Comparison of ENCODE assay signal across 18 cellular contexts in genomic region chr5:4990017-4990416, GRCh38.
A peak's percentile ranks its signal among the peaks of the same experiment; 100 is the strongest.
DNase-seq lines count a peak whose midpoint lies in the region; ATAC-seq, FAIRE-seq and TF ChIP-seq lines count a peak whose summit lies in the region.
"Had no signal": no experiment of that assay in that cellular context is flagged by ENCODE, and none has a peak within 500 bp of the region (broad histone marks: within the 10 kb centered on the region; RNA-seq: fewer than 3 reads in every experiment).

No MANE protein-coding gene starts in this region.

- POLR2A ChIA-PET in Caco-2 (lab: Charles Lee), result no interaction called here

- TF ChIP-seq CTCF in Caco-2 (IDR thresholded peaks at IDR 0.05; ENCODE audit: insufficient read depth in 1 of 2, low read depth in 1 of 2, low read length in 1 of 2, severe bottlenecking in 1 of 2, unreplicated experiment in 1 of 2), result no peak
- TF ChIP-seq CTCF in kidney (IDR thresholded peaks at IDR 0.05; ENCODE audit: borderline replicate concordance, extremely low read depth, insufficient read depth), result no peak

- H3K36me3 ChIP-seq in Caco-2 (ENCODE audit: control insufficient read depth, insufficient read depth, low read length) (no peaks in the 10 kb centered on the region), kidney (ENCODE audit: control insufficient read depth in 1 of 2, insufficient read depth in 2 of 2, low read length in 2 of 2) (no peaks in the 10 kb centered on the region)
- H3K36me3 ChIP-seq: BLaER1 treated with 17β-estradiol and CSF1 and Interleukin-3, amounts not matched to agents 10 nM and 100 nM had no signal

- H3K9me3 ChIP-seq in Caco-2, result no peaks in the 10 kb centered on the region; the same call in 1 of the 2 replicates
- no peaks in the 10 kb centered on the region for H3K9me3 ChIP-seq in kidney (ENCODE audit: control insufficient read depth in 1 of 2, low read length in 2 of 2)
- H3K9me3 ChIP-seq: BLaER1 treated with 17β-estradiol and CSF1 and Interleukin-3, amounts not matched to agents 10 nM and 100 nM had no signal

- FAIRE-seq in HTR-8/SVneo (lab: Jason Lieb, UNC) (peak; percentile 33), kidney (lab: Jason Lieb, UNC) (no peak)
- FAIRE-seq: GM12878, H54 had no signal

- CTCF ChIA-PET in Caco-2 (lab: Charles Lee), result interaction anchor here (1.2 kb wide), 1 partner anchor 432 kb away, joined by 3 read pairs; the partner anchor contains the start of gene ICE1

- peaks cover 15% of the 10 kb centered on the region for H3K4me1 Mint-ChIP-seq in Caco-2 (ENCODE audit: low read depth, unreplicated experiment)
- H3K4me1 Mint-ChIP-seq: B cell had no signal

- no peak overlapping the region for H3K4me3 ChIP-seq in Caco-2 (ENCODE audit: low read depth, low read length)
- H3K4me3 ChIP-seq in kidney (ENCODE audit: low read length in 2 of 2), result peak overlapping the region in 1 of 2 donors; percentile 38
- H3K4me3 ChIP-seq: BLaER1 treated with 17β-estradiol and CSF1 and Interleukin-3, amounts not matched to agents 10 nM and 100 nM; GM12878; GM23248 had no signal

- intact Hi-C loops in Caco-2 (cut with micrococcal nuclease; ENCODE audit: unreplicated experiment), result no loop called here
- intact Hi-C loops in kidney (cut with DNase I), result no loop called here

- no peak overlapping the region for H3K9ac ChIP-seq in kidney (ENCODE audit: low read length in 2 of 2)
- H3K9ac ChIP-seq: BLaER1 treated with 17β-estradiol and CSF1 and Interleukin-3, amounts not matched to agents 10 nM and 100 nM; GM23248 had no signal

- no peaks in the 10 kb centered on the region for H3K27me3 ChIP-seq in Caco-2 (replicated peaks; ENCODE audit: control insufficient read depth, insufficient read depth, low read length)
- H3K27me3 ChIP-seq: BLaER1 treated with 17β-estradiol and CSF1 and Interleukin-3, amounts not matched to agents 10 nM and 100 nM had no signal

- no peaks in the 10 kb centered on the region for H3K36me3 Mint-ChIP-seq in Caco-2 (ENCODE audit: insufficient read depth, unreplicated experiment)
- H3K36me3 Mint-ChIP-seq: CD8-positive, alpha-beta T cell had no signal

- H3K4me3 Mint-ChIP-seq in Caco-2 (ENCODE audit: unreplicated experiment), result no peak overlapping the region
- H3K4me3 Mint-ChIP-seq: B cell; CD8-positive, alpha-beta T cell had no signal

- no TSS peak for BruUV-seq in Caco-2 (replicated peaks; lab: Mats Ljungman, UMichigan)

- no peak for ATAC-seq in HG03280 (IDR thresholded peaks at IDR 0.05; ENCODE audit: unreplicated experiment)
- ATAC-seq: CD8-positive, alpha-beta T cell; GM12878 had no signal

- H3K27me3 Mint-ChIP-seq in Caco-2 (ENCODE audit: insufficient read depth, unreplicated experiment), result no peaks in the 10 kb centered on the region
- H3K27me3 Mint-ChIP-seq: B cell had no signal

- H3K4me1 ChIP-seq in Caco-2 (peaks cover 37% of the 10 kb centered on the region), kidney (ENCODE audit: control insufficient read depth in 1 of 2, insufficient read depth in 1 of 2, low read depth in 1 of 2, low read length in 2 of 2) (peaks cover 17 to 60% of the 10 kb centered on the region in 2 donors)
- H3K4me1 ChIP-seq: BLaER1 treated with 17β-estradiol and CSF1 and Interleukin-3, amounts not matched to agents 10 nM and 100 nM had no signal

- peaks cover 10% of the 10 kb centered on the region for H3K9me3 Mint-ChIP-seq in Caco-2 (ENCODE audit: unreplicated experiment)
- H3K9me3 Mint-ChIP-seq: CD8-positive, alpha-beta T cell had no signal

- no peak for DNase-seq in Caco-2
- no peak for DNase-seq in HTR-8/SVneo (ENCODE audit: insufficient read length, low spot score)
- no peak for DNase-seq in kidney
- DNase-seq in renal cortical epithelial cell (ENCODE audit: low read depth), result peak; percentile 33
- DNase-seq in NCI-H1105 (lab: John Stamatoyannopoulos, UW), result no peak
- DNase-seq in dermis blood vessel endothelial cell, result no peak
- DNase-seq: CD8-positive, alpha-beta T cell; DMS 273 treated with DMSO at 0.1 percent for 48 hours; DMS53; DND-41; EL; GM23248; HCEC 1CT had no signal

- H3K27ac Mint-ChIP-seq in Caco-2 (ENCODE audit: unreplicated experiment), result peak overlapping the region; percentile 30
- H3K27ac Mint-ChIP-seq: B cell; CD8-positive, alpha-beta T cell had no signal

- peak overlapping the region; percentile 47 to 73 for H3K27ac ChIP-seq in kidney (ENCODE audit: low read depth in 2 of 2, low read length in 2 of 2)
- H3K27ac ChIP-seq: BLaER1 treated with 17β-estradiol and CSF1 and Interleukin-3, amounts not matched to agents 10 nM and 100 nM; GM23248 had no signal
